ENCODE assay signal across 1 cellular context in the genomic region with DNA sequence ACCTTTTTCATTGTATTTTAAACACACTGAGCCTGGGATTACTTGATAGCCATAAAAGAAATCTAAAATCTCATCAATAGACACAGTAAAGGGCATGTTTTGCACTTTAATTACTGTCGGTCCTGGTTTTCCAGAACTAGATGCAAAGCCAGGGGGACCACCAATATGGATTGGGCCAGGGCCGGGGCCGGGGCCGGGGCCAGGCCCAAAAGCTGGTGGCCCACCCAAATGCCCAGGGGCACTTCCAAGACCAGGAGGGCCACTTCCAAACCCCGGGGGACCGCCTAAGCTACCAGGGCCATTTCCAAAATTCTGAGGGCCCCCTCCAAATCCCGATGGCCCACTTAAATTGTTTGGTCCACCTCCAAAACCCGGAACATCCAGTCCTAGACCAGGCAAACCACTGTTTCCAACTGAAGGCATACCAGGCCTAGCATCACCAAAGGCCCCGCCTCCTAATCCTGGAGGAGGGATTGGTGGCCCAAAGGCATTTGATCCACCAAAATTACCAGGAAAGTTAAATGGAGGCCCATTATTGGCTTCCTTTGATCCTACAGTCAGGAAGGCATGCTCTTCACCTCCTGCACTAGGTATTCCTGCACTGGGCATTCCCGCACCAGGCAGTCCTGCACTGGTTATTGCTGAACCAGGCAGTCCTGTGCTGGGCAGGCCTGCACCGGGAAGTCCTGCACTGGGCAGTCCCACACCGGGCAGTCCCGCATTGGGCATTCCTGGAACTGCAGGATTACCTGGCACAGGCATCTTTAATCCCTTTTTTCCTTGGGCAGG.
TF ChIP-seq lines count a peak whose summit lies in the region.

No MANE protein-coding gene starts in this region.

TF ChIP-seq in endothelial cell of umbilical vein, 7 proteins besides CTCF, POLR2A, EP300 and RAD21:
- no peak for TF ChIP-seq MYC (IDR thresholded peaks at IDR 0.05; ENCODE audit: low read depth, low read length)
- no peak for TF ChIP-seq EZH2 (IDR thresholded peaks at IDR 0.05; ENCODE audit: borderline replicate concordance, low read depth, low read length, severe bottlenecking)
- TF ChIP-seq GATA2 (IDR thresholded peaks at IDR 0.05; ENCODE audit: insufficient read depth, insufficient read length, low read depth, low read length), result no peak
- TF ChIP-seq MAX (IDR thresholded peaks at IDR 0.05; ENCODE audit: insufficient read depth, insufficient read length), result no peak
- TF ChIP-seq JUN (IDR thresholded peaks at IDR 0.05; ENCODE audit: borderline replicate concordance, insufficient read depth, insufficient read length, low read depth), result no peak
- no peak for TF ChIP-seq POLR2AphosphoS5 (IDR thresholded peaks at IDR 0.05; ENCODE audit: insufficient read depth, low read depth, low read length)
TF ChIP-seq in endothelial cell of umbilical vein: peak in this region for 0.
